ENCODE assay signal across 27 cellular contexts in genomic region chr19:6533746-6534418, GRCh38. TPM values are rescaled to one million over a fixed set of nuclear protein-coding genes. Genes with fewer than 3 reads are reported as not detected.
A peak's percentile ranks its signal among the peaks of the same experiment; 100 is the strongest.
DNase-seq lines count a peak whose midpoint lies in the region; ATAC-seq and TF ChIP-seq lines count a peak whose summit lies in the region.
"Had no signal": no experiment of that assay in that cellular context is flagged by ENCODE, and none has a peak within 500 bp of the region (broad histone marks: within the 10 kb centered on the region; RNA-seq: fewer than 3 reads in every experiment).

No MANE protein-coding gene starts in this region.

- H3K36me3 ChIP-seq in hepatocyte (replicated peaks; ENCODE audit: insufficient read depth, low read depth) = no peaks in the 10 kb centered on the region
- no peaks in the 10 kb centered on the region for H3K36me3 ChIP-seq in osteoblast (ENCODE audit: insufficient read depth, low read length)

- peak overlapping the region; percentile 56 for H3K4me2 ChIP-seq in hepatocyte
- no peak overlapping the region for H3K4me2 ChIP-seq in osteoblast (ENCODE audit: insufficient read depth, low read length)

- no peak for DNase-seq in activated CD4-positive, alpha-beta T cell treated with anti-CD3 and anti-CD28 coated beads, Interleukin-2, amount 10 ng/mL, durations not matched to agents 24 days and 14 days
- no peak for DNase-seq in activated CD4-positive, alpha-beta T cell treated with anti-CD3 and anti-CD28 coated beads, Interleukin-2, amount 50 U/mL, for 1 hour
- DNase-seq in WTC11 (ENCODE audit: low spot score) (peak; percentile 30), hepatocyte (ENCODE audit: low spot score) (no peak), osteoblast (ENCODE audit: insufficient read length, low spot score, missing footprints) (peak; percentile 89), GM03348 (ENCODE audit: low spot score) (no peak), right cardiac atrium (no peak)
- DNase-seq: AML-193; cerebellar nuclear complex; DND-41; effector memory CD4-positive, alpha-beta T cell; kidney; mesenchymal stem cell; naive thymus-derived CD4-positive, alpha-beta T cell; NCI-H1417 treated with DMSO at 0.1 percent for 48 hours; NCI-H2171; NCI-H69; small intestine; stimulated activated CD4-positive, alpha-beta T cell treated with anti-CD3 and anti-CD28 coated beads, Interleukin-4, amount 100 ng/mL, for 1 hour had no signal

- H3K79me2 ChIP-seq in hepatocyte = no peaks in the 10 kb centered on the region
- no peaks in the 10 kb centered on the region for H3K79me2 ChIP-seq in osteoblast (ENCODE audit: insufficient read depth, low read length)

- POLR2A ChIA-PET in WTC11 (lab: Charles Lee) = interaction anchor here (0.6 to 1.6 kb wide), 3 partner anchors 42 to 181 kb away, joined by 4 to 13 read pairs (median 5); no protein-coding TSS in a partner anchor

- H3K4me1 ChIP-seq in hepatocyte (ENCODE audit: insufficient read depth) (peaks cover 6% of the 10 kb centered on the region), osteoblast (ENCODE audit: insufficient read depth, low read length) (peaks cover 13% of the 10 kb centered on the region), right cardiac atrium (ENCODE audit: control insufficient read depth, insufficient read depth, low read length) (peaks cover 2% of the 10 kb centered on the region)

- intact Hi-C loops in activated CD4-positive, alpha-beta T cell treated with anti-CD3 and anti-CD28 coated beads, Interleukin-2, amount 10 ng/mL, durations not matched to agents 24 days and 14 days (cut with micrococcal nuclease) = loop anchor here (5.0 kb wide), 1 partner anchor 203 kb away; the partner anchor contains the start of genes GPR108 and TRIP10
- intact Hi-C loops in right cardiac atrium (cut with DNase I) = no loop called here

- peaks cover 45% of the 10 kb centered on the region for H3K4me1 Mint-ChIP-seq in activated CD4-positive, alpha-beta T cell treated with anti-CD3 and anti-CD28 coated beads, Interleukin-2, amount 10 ng/mL, durations not matched to agents 24 days and 14 days
- H3K4me1 Mint-ChIP-seq in WTC11 = peaks cover 37% of the 10 kb centered on the region

- H3K9me3 ChIP-seq in hepatocyte (ENCODE audit: low read depth) (no peaks in the 10 kb centered on the region), osteoblast (ENCODE audit: low read depth, low read length) (no peaks in the 10 kb centered on the region), right cardiac atrium (ENCODE audit: control insufficient read depth, low read length) (no peaks in the 10 kb centered on the region)
- H3K9me3 ChIP-seq: SJSA1 had no signal

- H3K36me3 Mint-ChIP-seq in activated CD4-positive, alpha-beta T cell treated with anti-CD3 and anti-CD28 coated beads, Interleukin-2, amount 10 ng/mL, durations not matched to agents 24 days and 14 days (ENCODE audit: low read depth) = peaks cover 23% of the 10 kb centered on the region
- peaks cover 15% of the 10 kb centered on the region for H3K36me3 Mint-ChIP-seq in WTC11

- H3K27ac ChIP-seq in hepatocyte (no peak overlapping the region), osteoblast (ENCODE audit: low read depth, low read length) (no peak overlapping the region), right cardiac atrium (ENCODE audit: low read length) (no peak overlapping the region)
- H3K27ac ChIP-seq: 22Rv1, SJSA1 had no signal

- CTCF ChIA-PET in WTC11 (lab: Charles Lee) = interaction anchor here (0.9 to 3.5 kb wide), 6 partner anchors 17 to 205 kb away, joined by 3 to 35 read pairs (median 4); no protein-coding TSS in a partner anchor

- no peaks in the 10 kb centered on the region for H3K9me2 ChIP-seq in hepatocyte (replicated peaks; ENCODE audit: insufficient read depth)

- H3K4me3 Mint-ChIP-seq in activated CD4-positive, alpha-beta T cell treated with anti-CD3 and anti-CD28 coated beads, Interleukin-2, amount 10 ng/mL, durations not matched to agents 24 days and 14 days = peak overlapping the region; percentile 56
- H3K4me3 Mint-ChIP-seq in WTC11 = peak overlapping the region; percentile 67
- H3K4me3 Mint-ChIP-seq: T-helper 2 cell treated with Interferon-gamma antibody and Interleukin-4, amounts not matched to agents 5 μg/mL and 100 μg/mL, for 36 hours had no signal

- 10% methylated on average over 6 of the region's 11 CpGs for WGBS in hepatocyte (ENCODE audit: low lambda C conversion rate, missing lambda C conversion rate)
- 21% methylated on average over 11 of the region's 11 CpGs for WGBS in right cardiac atrium

- H3K9me3 Mint-ChIP-seq in activated CD4-positive, alpha-beta T cell treated with anti-CD3 and anti-CD28 coated beads, Interleukin-2, amount 10 ng/mL, durations not matched to agents 24 days and 14 days = peaks cover 7% of the 10 kb centered on the region
- peaks cover 18% of the 10 kb centered on the region for H3K9me3 Mint-ChIP-seq in WTC11
- H3K9me3 Mint-ChIP-seq: T-helper 2 cell treated with Interferon-gamma antibody and Interleukin-4, amounts not matched to agents 5 μg/mL and 100 μg/mL, for 36 hours had no signal

- H2AFZ ChIP-seq in hepatocyte (no peak overlapping the region), osteoblast (ENCODE audit: low read length) (no peak overlapping the region)

- TF ChIP-seq CTCF in WTC11 (IDR thresholded peaks at IDR 0.05) (no peak), hepatocyte (IDR thresholded peaks at IDR 0.05; ENCODE audit: poor library complexity) (no peak), osteoblast (IDR thresholded peaks at IDR 0.05; ENCODE audit: extremely low read depth, low read depth, low read length) (no peak)

- ATAC-seq in WTC11 (peak; percentile 23), right cardiac atrium (no peak), GM19395 (IDR thresholded peaks at IDR 0.05; ENCODE audit: unreplicated experiment) (no peak)
- ATAC-seq: activated CD4-positive, CD25-positive, alpha-beta regulatory T cell treated with anti-CD3 and anti-CD28 coated beads, Interleukin-2, amount 50 U/mL, for 24 hours; naive thymus-derived CD4-positive, alpha-beta T cell had no signal

- H3K27ac Mint-ChIP-seq in activated CD4-positive, alpha-beta T cell treated with anti-CD3 and anti-CD28 coated beads, Interleukin-2, amount 10 ng/mL, durations not matched to agents 24 days and 14 days = no peak overlapping the region
- no peak overlapping the region for H3K27ac Mint-ChIP-seq in WTC11
- H3K27ac Mint-ChIP-seq: activated T-helper 2 cell treated with anti-CD3 and anti-CD28 coated beads, Interferon-gamma antibody, Interleukin-2, Interleukin-4, amounts not matched to agents 10 μg/mL and 5 μg/mL and 100 μg/mL, durations not matched to agents 14 hours and 24 hours and 36 hours; T-helper 2 cell treated with Interferon-gamma antibody and Interleukin-4, amounts not matched to agents 5 μg/mL and 100 μg/mL, for 36 hours had no signal

- H3K4me3 ChIP-seq in hepatocyte (no peak overlapping the region), osteoblast (ENCODE audit: insufficient read depth, low read length) (no peak overlapping the region), right cardiac atrium (ENCODE audit: low read length) (no peak overlapping the region)
- H3K4me3 ChIP-seq: SJSA1 had no signal

- H3K27me3 Mint-ChIP-seq in activated CD4-positive, alpha-beta T cell treated with anti-CD3 and anti-CD28 coated beads, Interleukin-2, amount 10 ng/mL, durations not matched to agents 24 days and 14 days = peaks cover 36% of the 10 kb centered on the region
- H3K27me3 Mint-ChIP-seq in WTC11 (ENCODE audit: low read depth) = peaks cover 76% of the 10 kb centered on the region

- H4K20me1 ChIP-seq in hepatocyte (ENCODE audit: insufficient read depth, poor library complexity, severe bottlenecking) (no peaks in the 10 kb centered on the region), osteoblast (ENCODE audit: insufficient read depth, low read length) (no peaks in the 10 kb centered on the region)

- H3K27me3 ChIP-seq in hepatocyte (peaks cover 28% of the 10 kb centered on the region), osteoblast (ENCODE audit: insufficient read depth, low read length) (peaks cover 19% of the 10 kb centered on the region), right cardiac atrium (ENCODE audit: control insufficient read depth, insufficient read depth) (no peaks in the 10 kb centered on the region)
- H3K27me3 ChIP-seq: SJSA1 had no signal

TF ChIP-seq in WTC11, 78 proteins besides CTCF, POLR2A, EP300 and RAD21 (continues in another document):
- no peak for TF ChIP-seq KAT7 (CRISPR knock-in tag; IDR thresholded peaks at IDR 0.05; ENCODE audit: borderline replicate concordance)

RNA-seq across cellular contexts. Expression of gene TNFSF9, which starts 3.1 kb away (rescaled TPM):
- total RNA-seq in activated CD4-positive, alpha-beta T cell treated with anti-CD3 and anti-CD28 coated beads, Interleukin-2, amount 10 ng/mL, durations not matched to agents 24 days and 14 days = 6.1 and 6.4 TPM in 2 replicates
- 2.6 to 2.9 TPM (median 2.7 TPM) in 3 replicates for total RNA-seq in WTC11 (2021)
- 2.3 and 2.6 TPM in 2 replicates for total RNA-seq in hepatocyte
- 3.8 and 9.2 TPM in 2 replicates for polyA plus RNA-seq in hepatocyte
- total RNA-seq in osteoblast = 12.7 and 16.6 TPM in 2 replicates
- under 1 TPM; 0.17 to 0.91 (median 0.24) TPM for total RNA-seq in right cardiac atrium
- polyA plus RNA-seq in right cardiac atrium = 0.14 TPM
- polyA plus RNA-seq: naive thymus-derived CD4-positive, alpha-beta T cell had no signal

RNA-seq across cellular contexts. Expression of gene TUBB4A, which starts 31.8 kb away (rescaled TPM):
- total RNA-seq in activated CD4-positive, alpha-beta T cell treated with anti-CD3 and anti-CD28 coated beads, Interleukin-2, amount 10 ng/mL, durations not matched to agents 24 days and 14 days = 2.8 and 3.3 TPM in 2 replicates
- total RNA-seq in WTC11 (2021) = 18.5 to 33.1 TPM (median 30.2 TPM) in 3 replicates
- total RNA-seq in hepatocyte = 1.2 and 4.4 TPM in 2 replicates
- polyA plus RNA-seq in hepatocyte = 7.3 and 7.9 TPM in 2 replicates
- total RNA-seq in osteoblast = not detected in 2 replicates
- 1 to 10 TPM in 3 of 4 donors, under 1 TPM in 1; 0.45 to 7.4 (median 2.7) TPM for total RNA-seq in right cardiac atrium
- 2.2 TPM for polyA plus RNA-seq in right cardiac atrium
- total RNA-seq: fibroblast of lung, SJSA1 had no signal
- polyA plus RNA-seq: fibroblast of lung had no signal

RNA-seq across cellular contexts. Expression of gene DENND1C, which starts 52.3 kb away (rescaled TPM):
- total RNA-seq in activated CD4-positive, alpha-beta T cell treated with anti-CD3 and anti-CD28 coated beads, Interleukin-2, amount 10 ng/mL, durations not matched to agents 24 days and 14 days = 63.7 and 67.6 TPM in 2 replicates
- total RNA-seq in WTC11 (2021) (4.3 to 6.3 TPM (median 6.1 TPM) in 3 replicates), hepatocyte (0.48 and 1.5 TPM in 2 replicates), osteoblast (not detected in 2 replicates), right cardiac atrium (1 to 10 TPM in 2 of 4 donors, under 1 TPM in 2; 0.54 to 1.9 (median 1.1) TPM)
- polyA plus RNA-seq in hepatocyte (14.0 and 16.1 TPM in 2 replicates), right cardiac atrium (0.68 TPM)
- total RNA-seq: fibroblast of lung, SJSA1 had no signal
- polyA plus RNA-seq: fibroblast of lung had no signal

RNA-seq across cellular contexts. Expression of gene CD70, which starts 57.1 kb away (rescaled TPM):
- 46.8 and 47.4 TPM in 2 replicates for total RNA-seq in activated CD4-positive, alpha-beta T cell treated with anti-CD3 and anti-CD28 coated beads, Interleukin-2, amount 10 ng/mL, durations not matched to agents 24 days and 14 days
- total RNA-seq in WTC11 (2021) = 1.7 to 2.1 TPM (median 1.7 TPM) in 3 replicates
- total RNA-seq in hepatocyte = not detected in 2 replicates
- not detected in 2 replicates for polyA plus RNA-seq in hepatocyte
- 0.29 TPM in 1 of 2 replicates, not detected in the other for total RNA-seq in osteoblast
- total RNA-seq in right cardiac atrium = not detected
- not detected for polyA plus RNA-seq in right cardiac atrium
- total RNA-seq: fibroblast of lung, urinary bladder had no signal
- polyA plus RNA-seq: fibroblast of lung; naive thymus-derived CD4-positive, alpha-beta T cell; urinary bladder had no signal

Comparison
In these comparisons a context has a peak if more than half of its experiments do, and no peak if none do; other contexts are left out.
1. DNase-seq: peak in WTC11 (single experiment) and osteoblast (single experiment); none in activated CD4-positive, alpha-beta T cell treated with anti-CD3 and anti-CD28 coated beads, Interleukin-2, amount 10 ng/mL, durations not matched to agents 24 days and 14 days (single experiment), activated CD4-positive, alpha-beta T cell treated with anti-CD3 and anti-CD28 coated beads, Interleukin-2, amount 50 U/mL, for 1 hour (single experiment), hepatocyte (single experiment), GM03348 (single experiment) and right cardiac atrium (0 of 3).